11 cellular contexts compared by ENCODE assay signal in the genomic region with DNA sequence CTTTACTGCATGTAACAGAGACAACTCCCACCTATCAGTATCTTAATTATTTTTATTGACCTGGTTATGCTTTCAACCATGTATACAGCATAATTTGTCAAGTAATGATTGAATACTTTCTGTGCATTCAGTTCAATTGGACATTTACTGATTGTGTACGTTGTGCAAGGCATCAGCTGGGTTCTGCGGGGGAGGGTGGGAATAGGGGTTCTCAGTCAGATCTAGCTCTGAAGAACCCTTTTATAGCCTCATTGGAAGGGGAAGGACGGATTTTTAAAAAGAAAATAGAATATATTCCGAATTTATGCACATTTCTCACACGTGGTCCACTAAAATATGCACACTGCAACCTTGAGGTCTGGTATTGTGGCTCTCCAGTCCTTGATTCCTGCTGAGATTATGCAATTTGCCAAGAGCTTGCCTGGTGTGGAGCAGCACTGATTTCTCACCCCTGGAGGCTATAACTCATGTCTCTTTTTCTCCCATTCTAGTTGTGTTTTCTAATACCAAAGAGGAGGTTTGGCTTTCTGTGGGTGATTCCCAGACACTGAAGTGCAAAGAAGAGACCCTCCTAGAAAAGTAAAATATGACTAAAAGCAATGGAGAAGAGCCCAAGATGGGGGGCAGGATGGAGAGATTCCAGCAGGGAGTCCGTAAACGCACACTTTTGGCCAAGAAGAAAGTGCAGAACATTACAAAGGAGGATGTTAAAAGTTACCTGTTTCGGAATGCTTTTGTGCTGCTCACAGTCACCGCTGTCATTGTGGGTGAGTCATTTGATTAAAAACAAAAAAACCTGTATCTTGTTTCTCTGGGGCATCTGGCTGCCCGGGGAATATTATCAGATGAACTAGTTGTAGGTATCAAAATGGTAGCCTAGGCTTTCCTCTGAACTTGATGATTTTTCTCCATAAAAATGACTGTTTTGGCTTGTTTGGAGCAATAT. TPM values are rescaled to one million over a fixed set of nuclear protein-coding genes. Genes with fewer than 3 reads are reported as not detected.
DNase-seq lines count a peak whose midpoint lies in the region; ATAC-seq, FAIRE-seq and TF ChIP-seq lines count a peak whose summit lies in the region.
"Had no signal": no experiment of that assay in that cellular context is flagged by ENCODE, and none has a peak within 500 bp of the region (broad histone marks: within the 10 kb centered on the region; RNA-seq: fewer than 3 reads in every experiment).

No MANE protein-coding gene starts in this region.

- CTCF ChIA-PET in HEK293T (lab: Yijun Ruan, JAX) = interaction anchor here (1.1 kb wide), 1 partner anchor 82 kb away, joined by 3 read pairs; no protein-coding TSS in a partner anchor

- H3K4me3 ChIP-seq in iPS-15b (ENCODE audit: low read depth, low read length) (peak overlapping the region; percentile 76), spleen (peak overlapping the region in 5 of 8 donors; percentile 37 to 70 (median 39)), kidney (ENCODE audit: low read length in 2 of 2) (no peak overlapping the region)

- 66 to 82% (median 72%) methylated on average over 10 of the region's 10 CpGs for WGBS in spleen, 5 donors

- TF ChIP-seq POLR2A in spleen (IDR thresholded peaks at IDR 0.05) = no peak

- peak overlapping the region; percentile 55 for H3K27ac ChIP-seq in angular gyrus (ENCODE audit: low read depth, low read length)
- H3K27ac ChIP-seq in spleen = no peak overlapping the region
- H3K27ac ChIP-seq in kidney (ENCODE audit: low read depth in 2 of 2, low read length in 2 of 2) = no peak overlapping the region
- H3K27ac ChIP-seq: KMS-11 had no signal

- H3K4me1 ChIP-seq in iPS-15b (ENCODE audit: control insufficient read depth, insufficient read depth, low read length) (no peaks in the 10 kb centered on the region), spleen (peaks cover 0 to 33% (median 15%) of the 10 kb centered on the region in 6 donors), kidney (ENCODE audit: control insufficient read depth in 1 of 2, insufficient read depth in 1 of 2, low read depth in 1 of 2, low read length in 2 of 2) (no peaks in the 10 kb centered on the region)

- POLR2A ChIA-PET in HEK293T (lab: Yijun Ruan, JAX) = interaction anchor here (0.8 to 3.6 kb wide), 3 partner anchors 9 to 111 kb away, joined by 3 to 14 read pairs (median 3); no protein-coding TSS in a partner anchor

- TF ChIP-seq CTCF in spleen (IDR thresholded peaks at IDR 0.05 in 8 of 11, conservative IDR thresholded peaks at IDR 0.05 in 3 of 11) (no peak), kidney (IDR thresholded peaks at IDR 0.05; ENCODE audit: borderline replicate concordance, extremely low read depth, insufficient read depth) (no peak)

- FAIRE-seq in kidney (lab: Jason Lieb, UNC) = no peak

- intact Hi-C loops in spleen (cut with DNase I; ENCODE audit: low total_unique reads) = no loop called here
- intact Hi-C loops in kidney (cut with DNase I) = no loop called here

- H3K27me3 ChIP-seq in iPS-15b (ENCODE audit: control insufficient read depth, insufficient read depth, low read length) = no peaks in the 10 kb centered on the region
- H3K27me3 ChIP-seq in spleen (replicated peaks in 1 of 7) = peaks cover 0 to 77% (median 30%) of the 10 kb centered on the region in 7 donors

- ATAC-seq in GM19463 (IDR thresholded peaks at IDR 0.05; ENCODE audit: unreplicated experiment) (no peak), HG02610 (IDR thresholded peaks at IDR 0.05; ENCODE audit: unreplicated experiment) (no peak)
- ATAC-seq: stimulated activated naive CD8-positive, alpha-beta T cell treated with anti-CD3 and anti-CD28 coated beads, Interleukin-15, Interleukin-2, amounts not matched to agents 100 U/mL and 50 U/mL, for 24 hours had no signal

- no peaks in the 10 kb centered on the region for H3K36me3 ChIP-seq in iPS-15b (ENCODE audit: control insufficient read depth, insufficient read depth, low read length)
- H3K36me3 ChIP-seq in spleen = peaks cover 0 to 6% (median 0%) of the 10 kb centered on the region in 6 donors
- H3K36me3 ChIP-seq in kidney (ENCODE audit: control insufficient read depth in 1 of 2, insufficient read depth in 2 of 2, low read length in 2 of 2) = no peaks in the 10 kb centered on the region

- DNase-seq in HEK293T (ENCODE audit: extremely low spot score) = peak; percentile 34
- no peak for DNase-seq in spleen
- DNase-seq in kidney = no peak
- DNase-seq in NCI-H1694 treated with DMSO at 0.1 percent for 48 hours (lab: John Stamatoyannopoulos, UW) = no peak
- DNase-seq: activated T-cell treated with anti-CD3 and anti-CD28 coated beads, Interleukin-2, amount 50 U/mL, for 1 hour; stimulated activated naive CD8-positive, alpha-beta T cell treated with anti-CD3 and anti-CD28 coated beads, Interleukin-15, Interleukin-2, amounts not matched to agents 100 U/mL and 50 U/mL, for 24 hours had no signal

- H3K9me3 ChIP-seq in iPS-15b (ENCODE audit: control insufficient read depth, insufficient read depth, low read length) (no peaks in the 10 kb centered on the region), spleen (no peaks in the 10 kb centered on the region), kidney (ENCODE audit: control insufficient read depth in 1 of 2, low read length in 2 of 2) (no peaks in the 10 kb centered on the region)

- H3K9ac ChIP-seq in iPS-15b (ENCODE audit: low read depth, low read length) (no peak overlapping the region), kidney (ENCODE audit: low read length in 2 of 2) (no peak overlapping the region)

TF ChIP-seq in HEK293T, 16 proteins besides CTCF, POLR2A, EP300 and RAD21:
- TF ChIP-seq, protein P1, sequence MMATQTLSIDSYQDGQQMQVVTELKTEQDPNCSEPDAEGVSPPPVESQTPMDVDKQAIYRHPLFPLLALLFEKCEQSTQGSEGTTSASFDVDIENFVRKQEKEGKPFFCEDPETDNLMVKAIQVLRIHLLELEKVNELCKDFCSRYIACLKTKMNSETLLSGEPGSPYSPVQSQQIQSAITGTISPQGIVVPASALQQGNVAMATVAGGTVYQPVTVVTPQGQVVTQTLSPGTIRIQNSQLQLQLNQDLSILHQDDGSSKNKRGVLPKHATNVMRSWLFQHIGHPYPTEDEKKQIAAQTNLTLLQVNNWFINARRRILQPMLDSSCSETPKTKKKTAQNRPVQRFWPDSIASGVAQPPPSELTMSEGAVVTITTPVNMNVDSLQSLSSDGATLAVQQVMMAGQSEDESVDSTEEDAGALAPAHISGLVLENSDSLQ (IDR thresholded peaks at IDR 0.05) = peak; percentile 2
- TF ChIP-seq SP1 (IDR thresholded peaks at IDR 0.05) (no peak), L3MBTL2 (conservative IDR thresholded peaks at IDR 0.05) (no peak; the same call in 1 of the 2 replicates)

RNA-seq across cellular contexts. Expression of gene SLC1A3, which starts 1.7 kb away (rescaled TPM):
- 10 to 100 TPM in 5 of 7 donors, 1 to 10 TPM in 2; 9.0 to 54.7 (median 43.3) TPM for total RNA-seq in spleen
- polyA plus RNA-seq in spleen = 1 to 10 TPM; 1.5 to 9.2 (median 5.3) TPM
- total RNA-seq in kidney = 27.8 TPM
- 1.1 TPM for polyA plus RNA-seq in kidney (ENCODE audit: insufficient read depth, low read depth, low replicate concordance)

Comparison
In these comparisons a context has a peak if more than half of its experiments do, and no peak if none do; other contexts are left out.
1. H3K4me3 ChIP-seq: peak in iPS-15b (single experiment) and spleen (5 of 8); none in kidney (0 of 2).